19 cellular contexts compared by ENCODE assay signal in genomic region chr17:77879896-77880280, GRCh38.
A peak's percentile ranks its signal among the peaks of the same experiment; 100 is the strongest.
DNase-seq lines count a peak whose midpoint lies in the region; ATAC-seq and TF ChIP-seq lines count a peak whose summit lies in the region.
"Had no signal": no experiment of that assay in that cellular context is flagged by ENCODE, and none has a peak within 500 bp of the region (broad histone marks: within the 10 kb centered on the region; RNA-seq: fewer than 3 reads in every experiment).

No MANE protein-coding gene starts in this region.

- CTCF ChIA-PET in CD8-positive, alpha-beta memory T cell (lab: Charles Lee): interaction anchor here (0.9 kb wide), 1 partner anchor 10 kb away, joined by 3 read pairs; no protein-coding TSS in a partner anchor

- no peaks in the 10 kb centered on the region for H3K27me3 ChIP-seq in CD8-positive, alpha-beta memory T cell (ENCODE audit: insufficient read depth, low read length, poor library complexity, severe bottlenecking)
- no peaks in the 10 kb centered on the region for H3K27me3 ChIP-seq in upper lobe of right lung
- H3K27me3 ChIP-seq: Peyer's patch had no signal

- H3K27me3 Mint-ChIP-seq in activated naive CD8-positive, alpha-beta T cell: no peaks in the 10 kb centered on the region
- no peaks in the 10 kb centered on the region for H3K27me3 Mint-ChIP-seq in activated naive CD8-positive, alpha-beta T cell treated with anti-CD3 and anti-CD28 coated beads for 36 hours
- peaks cover 0 to 2% of the 10 kb centered on the region in 2 donors for H3K27me3 Mint-ChIP-seq in CD8-positive, alpha-beta memory T cell
- no peaks in the 10 kb centered on the region for H3K27me3 Mint-ChIP-seq in effector memory CD8-positive, alpha-beta T cell
- peaks cover 4 to 21% of the 10 kb centered on the region in 2 donors for H3K27me3 Mint-ChIP-seq in stimulated activated naive B cell treated with anti-CD40 and anti-IgM and Interleukin-4, amounts not matched to agents 10 μg/mL and 1 μg/mL and 100 μg/mL, for 72 hours

- H3K36me3 Mint-ChIP-seq in activated naive CD8-positive, alpha-beta T cell: peaks cover 7% of the 10 kb centered on the region
- peaks cover 10% of the 10 kb centered on the region for H3K36me3 Mint-ChIP-seq in activated naive CD8-positive, alpha-beta T cell treated with anti-CD3 and anti-CD28 coated beads for 36 hours
- peaks cover 0 to 9% (median 0%) of the 10 kb centered on the region in 3 donors for H3K36me3 Mint-ChIP-seq in CD8-positive, alpha-beta memory T cell
- peaks cover 21% of the 10 kb centered on the region for H3K36me3 Mint-ChIP-seq in effector memory CD8-positive, alpha-beta T cell (ENCODE audit: insufficient read depth)
- H3K36me3 Mint-ChIP-seq in stimulated activated naive B cell treated with anti-CD40 and anti-IgM and Interleukin-4, amounts not matched to agents 10 μg/mL and 1 μg/mL and 100 μg/mL, for 72 hours: peaks cover 8 to 15% of the 10 kb centered on the region in 2 donors

- peak overlapping the region; percentile 11 for H3K4me3 ChIP-seq in CD8-positive, alpha-beta memory T cell (ENCODE audit: low read length)
- no peak overlapping the region for H3K4me3 ChIP-seq in upper lobe of right lung
- H3K4me3 ChIP-seq: GM23248, Peyer's patch had no signal

- no peak overlapping the region for H3K4me3 Mint-ChIP-seq in activated naive CD8-positive, alpha-beta T cell
- no peak overlapping the region for H3K4me3 Mint-ChIP-seq in activated naive CD8-positive, alpha-beta T cell treated with anti-CD3 and anti-CD28 coated beads for 36 hours
- peak overlapping the region in 2 of 7 donors; percentile 44 to 90 for H3K4me3 Mint-ChIP-seq in CD8-positive, alpha-beta memory T cell
- H3K4me3 Mint-ChIP-seq in effector memory CD8-positive, alpha-beta T cell: peak overlapping the region; percentile 46 to 83
- H3K4me3 Mint-ChIP-seq in stimulated activated naive B cell treated with anti-CD40 and anti-IgM and Interleukin-4, amounts not matched to agents 10 μg/mL and 1 μg/mL and 100 μg/mL, for 72 hours: no peak overlapping the region

- TF ChIP-seq CTCF in upper lobe of right lung (IDR thresholded peaks at IDR 0.05): no peak

- peak overlapping the region; percentile 54 for H3K27ac Mint-ChIP-seq in activated naive CD8-positive, alpha-beta T cell
- H3K27ac Mint-ChIP-seq in activated naive CD8-positive, alpha-beta T cell treated with anti-CD3 and anti-CD28 coated beads for 36 hours: no peak overlapping the region
- peak overlapping the region; percentile 29 to 100 (median 98) for H3K27ac Mint-ChIP-seq in CD8-positive, alpha-beta memory T cell
- peak overlapping the region; percentile 96 to 99 for H3K27ac Mint-ChIP-seq in effector memory CD8-positive, alpha-beta T cell
- H3K27ac Mint-ChIP-seq in stimulated activated naive B cell treated with anti-CD40 and anti-IgM and Interleukin-4, amounts not matched to agents 10 μg/mL and 1 μg/mL and 100 μg/mL, for 72 hours: peak overlapping the region; percentile 74

- POLR2A ChIA-PET in CD8-positive, alpha-beta memory T cell (lab: Charles Lee): interaction anchor here (1.7 to 3.4 kb wide), 3 partner anchors 11 to 78 kb away, joined by 6 to 68 read pairs (median 7); partner anchors contain the start of gene TNRC6C

- no peak for ATAC-seq in effector memory CD8-positive, alpha-beta T cell (replicated peaks)
- no peak for ATAC-seq in stimulated activated naive B cell treated with anti-CD40 and anti-IgM and Interleukin-4, amounts not matched to agents 10 μg/mL and 1 μg/mL and 100 μg/mL, for 72 hours (replicated peaks)
- ATAC-seq in GM21367 (IDR thresholded peaks at IDR 0.05; ENCODE audit: unreplicated experiment): no peak
- no peak for ATAC-seq in upper lobe of right lung

- H3K4me1 ChIP-seq in CD8-positive, alpha-beta memory T cell (ENCODE audit: insufficient read depth, low read length): peaks cover 96% of the 10 kb centered on the region
- H3K4me1 ChIP-seq in upper lobe of right lung: peaks cover 22% of the 10 kb centered on the region

- intact Hi-C loops in upper lobe of right lung (cut with DNase I): no loop called here

- DNase-seq in activated naive CD8-positive, alpha-beta T cell treated with anti-CD3 and anti-CD28 coated beads for 36 hours: no peak
- DNase-seq in CD8-positive, alpha-beta memory T cell: no peak
- DNase-seq in effector memory CD8-positive, alpha-beta T cell: no peak
- DNase-seq in stimulated activated naive B cell treated with anti-CD40 and anti-IgM and Interleukin-4, amounts not matched to agents 10 μg/mL and 1 μg/mL and 100 μg/mL, for 72 hours: no peak
- no peak for DNase-seq in upper lobe of right lung
- DNase-seq in NCI-H187 treated with DMSO at 0.1 percent for 48 hours (lab: John Stamatoyannopoulos, UW): no peak
- DNase-seq: 8988T; DMS79 treated with DMSO at 0.1 percent for 48 hours; GM23248; HCEC 1CT; NCI-H1105 treated with DMSO at 0.1 percent for 48 hours; NCI-H1694 treated with DMSO at 0.1 percent for 48 hours; NCI-H2107; NCI-H510A; NCI-H748 treated with DMSO at 0.1 percent for 48 hours; NK-92 treated with Interleukin-12 subunit alpha and Interleukin-12 subunit beta, amount 100 ng/mL, for 24 hours; Peyer's patch had no signal

- H3K27ac ChIP-seq in CD8-positive, alpha-beta memory T cell (ENCODE audit: low read depth, low read length): no peak overlapping the region
- H3K27ac ChIP-seq in upper lobe of right lung: no peak overlapping the region
- H3K27ac ChIP-seq: GM23248 had no signal

- no peaks in the 10 kb centered on the region for H3K9me3 ChIP-seq in CD8-positive, alpha-beta memory T cell (ENCODE audit: low read length)
- H3K9me3 ChIP-seq in upper lobe of right lung: no peaks in the 10 kb centered on the region

- H3K4me1 Mint-ChIP-seq in activated naive CD8-positive, alpha-beta T cell (ENCODE audit: low read depth): peaks cover 85% of the 10 kb centered on the region
- H3K4me1 Mint-ChIP-seq in activated naive CD8-positive, alpha-beta T cell treated with anti-CD3 and anti-CD28 coated beads for 36 hours: peaks cover 69% of the 10 kb centered on the region
- H3K4me1 Mint-ChIP-seq in CD8-positive, alpha-beta memory T cell: peaks cover 61 to 88% (median 81%) of the 10 kb centered on the region in 3 donors
- peaks cover 53 to 80% of the 10 kb centered on the region in 2 donors for H3K4me1 Mint-ChIP-seq in effector memory CD8-positive, alpha-beta T cell (ENCODE audit: low read depth in 2 of 2)
- H3K4me1 Mint-ChIP-seq in stimulated activated naive B cell treated with anti-CD40 and anti-IgM and Interleukin-4, amounts not matched to agents 10 μg/mL and 1 μg/mL and 100 μg/mL, for 72 hours: peaks cover 56 to 83% of the 10 kb centered on the region in 2 donors

- H3K9me3 Mint-ChIP-seq in activated naive CD8-positive, alpha-beta T cell (ENCODE audit: low read depth): peaks cover 3% of the 10 kb centered on the region
- peaks cover 11% of the 10 kb centered on the region for H3K9me3 Mint-ChIP-seq in activated naive CD8-positive, alpha-beta T cell treated with anti-CD3 and anti-CD28 coated beads for 36 hours
- H3K9me3 Mint-ChIP-seq in CD8-positive, alpha-beta memory T cell: peaks cover 0 to 10% (median 4%) of the 10 kb centered on the region in 5 donors
- H3K9me3 Mint-ChIP-seq in effector memory CD8-positive, alpha-beta T cell: peaks cover 0 to 5% of the 10 kb centered on the region in 2 donors
- H3K9me3 Mint-ChIP-seq in stimulated activated naive B cell treated with anti-CD40 and anti-IgM and Interleukin-4, amounts not matched to agents 10 μg/mL and 1 μg/mL and 100 μg/mL, for 72 hours: peaks cover 11 to 12% of the 10 kb centered on the region in 2 donors

- H3K36me3 ChIP-seq in CD8-positive, alpha-beta memory T cell (ENCODE audit: insufficient read depth, low read length): no peaks in the 10 kb centered on the region
- no peaks in the 10 kb centered on the region for H3K36me3 ChIP-seq in upper lobe of right lung
- H3K36me3 ChIP-seq: Peyer's patch had no signal

Comparison
In these comparisons a context has a peak if more than half of its experiments do, and no peak if none do; other contexts are left out.
1. H3K4me3 Mint-ChIP-seq: peak in effector memory CD8-positive, alpha-beta T cell (2 of 2); none in activated naive CD8-positive, alpha-beta T cell (single experiment), activated naive CD8-positive, alpha-beta T cell treated with anti-CD3 and anti-CD28 coated beads for 36 hours (single experiment) and stimulated activated naive B cell treated with anti-CD40 and anti-IgM and Interleukin-4, amounts not matched to agents 10 μg/mL and 1 μg/mL and 100 μg/mL, for 72 hours (0 of 2).